In genomic region chr19:7861619-7862412, GRCh38 we compare ENCODE assay signal across 9 cellular contexts. TPM values are rescaled to one million over a fixed set of nuclear protein-coding genes. Genes with fewer than 3 reads are reported as not detected.
DNase-seq lines count a peak whose midpoint lies in the region; ATAC-seq and TF ChIP-seq lines count a peak whose summit lies in the region.
"Had no signal": no experiment of that assay in that cellular context is flagged by ENCODE, and none has a peak within 500 bp of the region (broad histone marks: within the 10 kb centered on the region; RNA-seq: fewer than 3 reads in every experiment).

No MANE protein-coding gene starts in this region.

- POLR2A ChIA-PET in activated CD8-positive, alpha-beta T cell treated with anti-CD3 and anti-CD28 coated beads, Interleukin-2, amount 10 ng/mL, durations not matched to agents 7 days and 5 days (lab: Charles Lee), result interaction anchor here (0.5 to 0.6 kb wide), 2 partner anchors 376 to 593 kb away, joined by 3 to 5 read pairs; no protein-coding TSS in a partner anchor

- peaks cover 12% of the 10 kb centered on the region for H3K4me1 Mint-ChIP-seq in activated CD8-positive, alpha-beta T cell treated with anti-CD3 and anti-CD28 coated beads, Interleukin-2, amount 10 ng/mL, durations not matched to agents 7 days and 5 days (ENCODE audit: low read depth)

- H3K4me3 ChIP-seq in iPS-11a (ENCODE audit: low read depth, low read length) (peak overlapping the region; percentile 47), spleen (peak overlapping the region in 7 of 8 donors; percentile 17 to 65 (median 34))

- H3K27ac ChIP-seq in spleen, result no peak overlapping the region

- no peaks in the 10 kb centered on the region for H3K9me3 Mint-ChIP-seq in activated CD8-positive, alpha-beta T cell treated with anti-CD3 and anti-CD28 coated beads, Interleukin-2, amount 10 ng/mL, durations not matched to agents 7 days and 5 days (ENCODE audit: insufficient read depth)

- TF ChIP-seq POLR2A in spleen (IDR thresholded peaks at IDR 0.05), result no peak

- H3K27me3 Mint-ChIP-seq in activated CD8-positive, alpha-beta T cell treated with anti-CD3 and anti-CD28 coated beads, Interleukin-2, amount 10 ng/mL, durations not matched to agents 7 days and 5 days (ENCODE audit: low read depth), result peaks cover 34% of the 10 kb centered on the region

- no peaks in the 10 kb centered on the region for H3K36me3 Mint-ChIP-seq in activated CD8-positive, alpha-beta T cell treated with anti-CD3 and anti-CD28 coated beads, Interleukin-2, amount 10 ng/mL, durations not matched to agents 7 days and 5 days (ENCODE audit: low read depth)

- no peaks in the 10 kb centered on the region for H3K9me3 ChIP-seq in spleen

- no peak overlapping the region for H3K27ac Mint-ChIP-seq in activated CD8-positive, alpha-beta T cell treated with anti-CD3 and anti-CD28 coated beads, Interleukin-2, amount 10 ng/mL, durations not matched to agents 7 days and 5 days

- peaks cover 8 to 44% (median 22%) of the 10 kb centered on the region in 6 donors for H3K4me1 ChIP-seq in spleen

- 0 to 44% (median 24%) methylated on average over 5 to 63 of the region's 63 CpGs for WGBS in spleen, 5 donors

- intact Hi-C loops in spleen (cut with DNase I; ENCODE audit: low total_unique reads), result no loop called here

- H3K4me3 Mint-ChIP-seq in activated CD8-positive, alpha-beta T cell treated with anti-CD3 and anti-CD28 coated beads, Interleukin-2, amount 10 ng/mL, durations not matched to agents 7 days and 5 days, result peak overlapping the region; percentile 48

- H3K36me3 ChIP-seq in spleen, result peaks cover 0 to 50% (median 0%) of the 10 kb centered on the region in 6 donors

- DNase-seq in NCI-H146 (lab: John Stamatoyannopoulos, UW) (peak; percentile 57), NCI-H146 treated with DMSO at 0.1 percent for 48 hours (lab: John Stamatoyannopoulos, UW; ENCODE audit: unreplicated experiment) (no peak), spleen (no peak), NCI-H524 (lab: John Stamatoyannopoulos, UW) (no peak)
- DNase-seq in activated CD8-positive, alpha-beta T cell treated with anti-CD3 and anti-CD28 coated beads, Interleukin-2, amount 10 ng/mL, durations not matched to agents 7 days and 5 days, result no peak
- DNase-seq: NCI-H187 treated with DMSO at 0.1 percent for 48 hours had no signal

- peaks cover 2 to 100% (median 65%) of the 10 kb centered on the region in 7 donors for H3K27me3 ChIP-seq in spleen (replicated peaks in 1 of 7)

- ATAC-seq in activated CD8-positive, alpha-beta T cell treated with anti-CD3 and anti-CD28 coated beads, Interleukin-2, amount 10 ng/mL, durations not matched to agents 7 days and 5 days, result peak; percentile 27
- ATAC-seq in HG03342 (IDR thresholded peaks at IDR 0.05; ENCODE audit: unreplicated experiment), result no peak
- ATAC-seq in GM21619 (IDR thresholded peaks at IDR 0.05; ENCODE audit: unreplicated experiment), result no peak

- CTCF ChIA-PET in activated CD8-positive, alpha-beta T cell treated with anti-CD3 and anti-CD28 coated beads, Interleukin-2, amount 10 ng/mL, durations not matched to agents 7 days and 5 days (lab: Charles Lee), result interaction anchor here (0.8 to 2.5 kb wide), 4 partner anchors 8 to 58 kb away, joined by 3 to 9 read pairs (median 6); partner anchors contain the start of genes MAP2K7 and SNAPC2

- TF ChIP-seq CTCF in spleen (IDR thresholded peaks at IDR 0.05 in 8 of 11, conservative IDR thresholded peaks at IDR 0.05 in 3 of 11), result no peak

RNA-seq across cellular contexts. Expression of gene PRR36, which starts 12.4 kb away (rescaled TPM):
- under 1 TPM; 0.08 to 0.10 TPM for total RNA-seq in activated CD8-positive, alpha-beta T cell treated with anti-CD3 and anti-CD28 coated beads, Interleukin-2, amount 10 ng/mL, durations not matched to agents 7 days and 5 days
- under 1 TPM in 4 of 7 donors, not detected in 3; 0.09 to 0.43 (median 0.21) TPM for total RNA-seq in spleen
- under 1 TPM; 0.02 to 0.06 (median 0.06) TPM for polyA plus RNA-seq in spleen

RNA-seq across cellular contexts. Expression of gene LRRC8E, which starts 26.5 kb away (rescaled TPM):
- total RNA-seq in activated CD8-positive, alpha-beta T cell treated with anti-CD3 and anti-CD28 coated beads, Interleukin-2, amount 10 ng/mL, durations not matched to agents 7 days and 5 days, result not detected
- under 1 TPM in 1 of 7 donors, not detected in 6; 0.37 TPM for total RNA-seq in spleen
- polyA plus RNA-seq in spleen, result under 1 TPM in 1 of 3 donors, not detected in 2; 0.08 TPM

RNA-seq across cellular contexts. Expression of gene EVI5L, which starts 31.8 kb away (rescaled TPM):
- total RNA-seq in activated CD8-positive, alpha-beta T cell treated with anti-CD3 and anti-CD28 coated beads, Interleukin-2, amount 10 ng/mL, durations not matched to agents 7 days and 5 days, result 1 to 10 TPM; 8.0 to 9.3 TPM
- 10 to 100 TPM in 5 of 7 donors, 1 to 10 TPM in 2; 8.6 to 22.8 (median 13.8) TPM for total RNA-seq in spleen
- polyA plus RNA-seq in spleen, result 1 to 10 TPM; 3.7 to 9.3 (median 3.7) TPM

RNA-seq across cellular contexts. Expression of gene MAP2K7, which starts 41.9 kb away (rescaled TPM):
- 10 to 100 TPM; 36.5 to 39.9 TPM for total RNA-seq in activated CD8-positive, alpha-beta T cell treated with anti-CD3 and anti-CD28 coated beads, Interleukin-2, amount 10 ng/mL, durations not matched to agents 7 days and 5 days
- total RNA-seq in spleen, result 10 to 100 TPM; 19.5 to 41.3 (median 32.9) TPM
- polyA plus RNA-seq in spleen, result 10 to 100 TPM; 12.4 to 44.3 (median 18.9) TPM

RNA-seq across cellular contexts. Expression of gene TGFBR3L, which starts 52.8 kb away (rescaled TPM):
- 1 to 10 TPM; 2.7 to 3.6 TPM for total RNA-seq in activated CD8-positive, alpha-beta T cell treated with anti-CD3 and anti-CD28 coated beads, Interleukin-2, amount 10 ng/mL, durations not matched to agents 7 days and 5 days
- not detected for total RNA-seq in spleen
- polyA plus RNA-seq in spleen, result under 1 TPM in 1 of 3 donors, not detected in 2; 0.11 TPM
